Comparison of ENCODE assay signal across 8 cellular contexts in genomic region chr1:232655041-232655745, GRCh38. TPM values are rescaled to one million over a fixed set of nuclear protein-coding genes. Genes with fewer than 3 reads are reported as not detected.
DNase-seq lines count a peak whose midpoint lies in the region; ATAC-seq and TF ChIP-seq lines count a peak whose summit lies in the region.

No MANE protein-coding gene starts in this region.

- H4K8ac ChIP-seq in mesendoderm (ENCODE audit: low read depth, low read length): no peak overlapping the region

- TF ChIP-seq CTCF in endothelial cell (IDR thresholded peaks at IDR 0.05; ENCODE audit: unreplicated experiment): no peak

- H2BK120ac ChIP-seq in mesendoderm (ENCODE audit: low read depth, low read length): no peak overlapping the region

- no peak overlapping the region for H2BK15ac ChIP-seq in mesendoderm (replicated peaks; ENCODE audit: low read depth)

- peaks cover 0 to 2% of the 10 kb centered on the region in 2 donors for H3K36me3 Mint-ChIP-seq in activated T-cell treated with anti-CD3 and anti-CD28 coated beads, Interleukin-2, amount 50 U/mL, for 72 hours (ENCODE audit: insufficient read depth in 2 of 2)
- H3K36me3 Mint-ChIP-seq in endothelial cell (ENCODE audit: low read depth, unreplicated experiment): no peaks in the 10 kb centered on the region

- H3K4me3 Mint-ChIP-seq in activated T-cell treated with anti-CD3 and anti-CD28 coated beads, Interleukin-2, amount 50 U/mL, for 72 hours: no peak overlapping the region
- no peak overlapping the region for H3K4me3 Mint-ChIP-seq in endothelial cell (ENCODE audit: unreplicated experiment)

- H2BK5ac ChIP-seq in mesendoderm (ENCODE audit: low read length): no peak overlapping the region

- H3K4me3 ChIP-seq in mesendoderm (ENCODE audit: low read length): no peak overlapping the region

- H3K4me2 ChIP-seq in mesendoderm (ENCODE audit: low read length): no peak overlapping the region

- no peaks in the 10 kb centered on the region for H3K27me3 ChIP-seq in mesendoderm (ENCODE audit: insufficient read depth, low read length, poor library complexity)

- no peak overlapping the region for H2AK5ac ChIP-seq in mesendoderm (ENCODE audit: low read length)

- no peaks in the 10 kb centered on the region for H3K36me3 ChIP-seq in mesendoderm (ENCODE audit: control insufficient read depth, insufficient read depth, low read length)

- peaks cover 18% of the 10 kb centered on the region for H3K27me3 Mint-ChIP-seq in activated T-cell treated with anti-CD3 and anti-CD28 coated beads, Interleukin-2, amount 50 U/mL, for 72 hours (ENCODE audit: low read depth)
- H3K27me3 Mint-ChIP-seq in endothelial cell (ENCODE audit: unreplicated experiment): no peaks in the 10 kb centered on the region

- no peaks in the 10 kb centered on the region for H3K79me1 ChIP-seq in mesendoderm (ENCODE audit: low read length)

- H3K27ac Mint-ChIP-seq in activated T-cell treated with anti-CD3 and anti-CD28 coated beads, Interleukin-2, amount 50 U/mL, for 72 hours: no peak overlapping the region
- no peak overlapping the region for H3K27ac Mint-ChIP-seq in endothelial cell (ENCODE audit: unreplicated experiment)

- ATAC-seq in GM19025 (IDR thresholded peaks at IDR 0.05; ENCODE audit: low read depth, unreplicated experiment): peak; percentile 69
- peak; percentile 59 for ATAC-seq in HG03060 (IDR thresholded peaks at IDR 0.05; ENCODE audit: low read depth, unreplicated experiment)
- ATAC-seq in activated T-cell treated with anti-CD3 and anti-CD28 coated beads, Interleukin-2, amount 50 U/mL, for 72 hours (replicated peaks in 1 of 2): no peak
- no peak for ATAC-seq in GM21825 (IDR thresholded peaks at IDR 0.05; ENCODE audit: unreplicated experiment)

- no peak overlapping the region for H3K23ac ChIP-seq in mesendoderm (ENCODE audit: low read length)

- no peak overlapping the region for H3K4ac ChIP-seq in mesendoderm (ENCODE audit: low read depth, low read length)

- peaks cover 3% of the 10 kb centered on the region for H3K4me1 ChIP-seq in mesendoderm (ENCODE audit: control insufficient read depth, low read depth, low read length)

- DNase-seq in NCI-H446 treated with DMSO at 0.1 percent for 48 hours (lab: John Stamatoyannopoulos, UW): peak; percentile 81
- peak; percentile 47 for DNase-seq in mesendoderm
- DNase-seq in EL: no peak
- DNase-seq in activated T-cell treated with anti-CD3 and anti-CD28 coated beads, Interleukin-2, amount 50 U/mL, for 72 hours: no peak
- DNase-seq in endothelial cell (ENCODE audit: low spot score): no peak

- no peak overlapping the region for H3K9ac ChIP-seq in mesendoderm (ENCODE audit: low read length)

- H3K79me2 ChIP-seq in mesendoderm (ENCODE audit: control insufficient read depth, insufficient read depth, low read length): no peaks in the 10 kb centered on the region

- no peak overlapping the region for H4K5ac ChIP-seq in mesendoderm (ENCODE audit: low read length)

- H3K56ac ChIP-seq in mesendoderm (ENCODE audit: low read length): no peak overlapping the region

- H3K18ac ChIP-seq in mesendoderm (ENCODE audit: low read length): no peak overlapping the region

- no CpG with 5 or more reads among the region's 5 CpGs for WGBS in mesendoderm (ENCODE audit: extremely low coverage, insufficient coverage, low lambda C conversion rate)

- no peaks in the 10 kb centered on the region for H3K9me3 Mint-ChIP-seq in activated T-cell treated with anti-CD3 and anti-CD28 coated beads, Interleukin-2, amount 50 U/mL, for 72 hours
- H3K9me3 Mint-ChIP-seq in endothelial cell (ENCODE audit: unreplicated experiment): no peaks in the 10 kb centered on the region

- H3K27ac ChIP-seq in mesendoderm (ENCODE audit: low read depth, low read length): no peak overlapping the region

- no peaks in the 10 kb centered on the region for H3K4me1 Mint-ChIP-seq in activated T-cell treated with anti-CD3 and anti-CD28 coated beads, Interleukin-2, amount 50 U/mL, for 72 hours (ENCODE audit: low read depth)
- no peaks in the 10 kb centered on the region for H3K4me1 Mint-ChIP-seq in endothelial cell (ENCODE audit: unreplicated experiment)

RNA-seq across cellular contexts. Expression of gene SIPA1L2, which starts 25.3 kb away (rescaled TPM):
- polyA plus RNA-seq in mesendoderm (2013, experiment 1 of 2): 31.7 TPM
- polyA plus RNA-seq in mesendoderm (2013, experiment 2 of 2): 33.6 TPM
- total RNA-seq in activated T-cell treated with anti-CD3 and anti-CD28 coated beads, Interleukin-2, amount 50 U/mL, for 72 hours: 1 to 10 TPM; 3.3 to 5.9 TPM
- 153 TPM for total RNA-seq in endothelial cell (ENCODE audit: unreplicated experiment)

Comparison
In these comparisons a context has a peak if more than half of its experiments do, and no peak if none do; other contexts are left out.
1. ATAC-seq: peak in GM19025 (single experiment) and HG03060 (single experiment); none in activated T-cell treated with anti-CD3 and anti-CD28 coated beads, Interleukin-2, amount 50 U/mL, for 72 hours (0 of 2) and GM21825 (single experiment).
2. DNase-seq: peak in NCI-H446 treated with DMSO at 0.1 percent for 48 hours (single experiment) and mesendoderm (single experiment); none in EL (single experiment), activated T-cell treated with anti-CD3 and anti-CD28 coated beads, Interleukin-2, amount 50 U/mL, for 72 hours (0 of 2) and endothelial cell (single experiment).
3. RNA of gene SIPA1L2, which starts 25.3 kb away (total RNA-seq): 153 TPM in endothelial cell (single experiment); 3.3 to 5.9 TPM in activated T-cell treated with anti-CD3 and anti-CD28 coated beads, Interleukin-2, amount 50 U/mL, for 72 hours; every median in the first group is over 10 times any median in the second.